ENCODE assay signal across 13 cellular contexts in genomic region chr15:47820047-47820779, GRCh38.
DNase-seq lines count a peak whose midpoint lies in the region; ATAC-seq and TF ChIP-seq lines count a peak whose summit lies in the region.
"Had no signal": no experiment of that assay in that cellular context is flagged by ENCODE, and none has a peak within 500 bp of the region (broad histone marks: within the 10 kb centered on the region; RNA-seq: fewer than 3 reads in every experiment).

No MANE protein-coding gene starts in this region.

- no peaks in the 10 kb centered on the region for H3K36me3 Mint-ChIP-seq in activated T-cell treated with anti-CD3 and anti-CD28 coated beads, Interleukin-2, amount 50 U/mL, for 72 hours (ENCODE audit: insufficient read depth in 2 of 2)
- no peaks in the 10 kb centered on the region for H3K36me3 Mint-ChIP-seq in type B pancreatic cell

- no peak overlapping the region for H3K27ac ChIP-seq in gastroesophageal sphincter

- peak in 1 of 2 donors; percentile 3 for DNase-seq in activated T-cell treated with anti-CD3 and anti-CD28 coated beads, Interleukin-2, amount 50 U/mL, for 72 hours
- no peak for DNase-seq in activated T-cell treated with anti-CD3 and anti-CD28 coated beads, Interleukin-2, amount 50 U/mL, for 1 hour
- DNase-seq in adipocyte (ENCODE audit: low read depth) (peak; percentile 17), type B pancreatic cell (ENCODE audit: extremely low spot score, unreplicated experiment) (no peak), activated gamma-delta T cell treated with Interleukin-2 at 50 U/mL for 16 hours (no peak), MG63 (no peak)
- DNase-seq: activated CD4-positive, alpha-beta T cell treated with anti-CD3 and anti-CD28 coated beads, Interleukin-2, amount 10 ng/mL, durations not matched to agents 24 days and 14 days; activated T-cell treated with anti-CD3 and anti-CD28 coated beads, Interleukin-2, amount 50 U/mL, for 48 hours; MV-4-11 had no signal

- peaks cover 6% of the 10 kb centered on the region for H3K4me1 Mint-ChIP-seq in activated T-cell treated with anti-CD3 and anti-CD28 coated beads, Interleukin-2, amount 50 U/mL, for 72 hours (ENCODE audit: low read depth)
- H3K4me1 Mint-ChIP-seq in type B pancreatic cell (ENCODE audit: unreplicated experiment), result peaks cover 51% of the 10 kb centered on the region
- H3K4me1 Mint-ChIP-seq: activated CD4-positive, alpha-beta T cell treated with anti-CD3 and anti-CD28 coated beads, Interleukin-2, amount 10 ng/mL, durations not matched to agents 24 days and 14 days had no signal

- H3K36me3 ChIP-seq in adipocyte (ENCODE audit: control insufficient read depth, insufficient read depth, low read length, severe bottlenecking) (no peaks in the 10 kb centered on the region), gastroesophageal sphincter (no peaks in the 10 kb centered on the region), MG63 (no peaks in the 10 kb centered on the region)
- H3K36me3 ChIP-seq: heart right ventricle had no signal

- H3K4me1 ChIP-seq in adipocyte (ENCODE audit: control insufficient read depth, insufficient read depth, low read length) (peaks cover 17% of the 10 kb centered on the region), gastroesophageal sphincter (peaks cover 0 to 21% (median 0%) of the 10 kb centered on the region in 3 donors)

- no peak overlapping the region for H3K4me3 Mint-ChIP-seq in activated T-cell treated with anti-CD3 and anti-CD28 coated beads, Interleukin-2, amount 50 U/mL, for 72 hours
- no peak overlapping the region for H3K4me3 Mint-ChIP-seq in type B pancreatic cell
- H3K4me3 Mint-ChIP-seq: activated CD4-positive, alpha-beta T cell treated with anti-CD3 and anti-CD28 coated beads, Interleukin-2, amount 10 ng/mL, durations not matched to agents 24 days and 14 days had no signal

- peak; percentile 39 to 50 for ATAC-seq in activated T-cell treated with anti-CD3 and anti-CD28 coated beads, Interleukin-2, amount 50 U/mL, for 72 hours (replicated peaks in 1 of 2)
- ATAC-seq in gastroesophageal sphincter, result peak; percentile 34
- ATAC-seq in HG02884 (IDR thresholded peaks at IDR 0.05; ENCODE audit: unreplicated experiment), result no peak

- H3K9ac ChIP-seq in adipocyte (ENCODE audit: low read length), result no peak overlapping the region

- no peak for TF ChIP-seq EP300 in gastroesophageal sphincter (IDR thresholded peaks at IDR 0.05)

- H3K9me3 ChIP-seq in adipocyte (ENCODE audit: control insufficient read depth, low read length) (no peaks in the 10 kb centered on the region), gastroesophageal sphincter (no peaks in the 10 kb centered on the region), MG63 (no peaks in the 10 kb centered on the region; the same call in 1 of the 2 replicates)
- H3K9me3 ChIP-seq: heart right ventricle had no signal

- no peak overlapping the region for H3K27ac Mint-ChIP-seq in activated T-cell treated with anti-CD3 and anti-CD28 coated beads, Interleukin-2, amount 50 U/mL, for 72 hours
- H3K27ac Mint-ChIP-seq in type B pancreatic cell, result peak overlapping the region; percentile 16
- H3K27ac Mint-ChIP-seq: activated CD4-positive, alpha-beta T cell treated with anti-CD3 and anti-CD28 coated beads, Interleukin-2, amount 10 ng/mL, durations not matched to agents 24 days and 14 days had no signal

- no peak for TF ChIP-seq CTCF in gastroesophageal sphincter (IDR thresholded peaks at IDR 0.05)
- no peak for TF ChIP-seq CTCF in type B pancreatic cell (conservative IDR thresholded peaks at IDR 0.05)

- H3K9me3 Mint-ChIP-seq in activated T-cell treated with anti-CD3 and anti-CD28 coated beads, Interleukin-2, amount 50 U/mL, for 72 hours, result no peaks in the 10 kb centered on the region
- H3K9me3 Mint-ChIP-seq in type B pancreatic cell, result no peaks in the 10 kb centered on the region
- H3K9me3 Mint-ChIP-seq: activated CD4-positive, alpha-beta T cell treated with anti-CD3 and anti-CD28 coated beads, Interleukin-2, amount 10 ng/mL, durations not matched to agents 24 days and 14 days had no signal

- H3K4me3 ChIP-seq in adipocyte (ENCODE audit: low read length) (peak overlapping the region; percentile 32), gastroesophageal sphincter (no peak overlapping the region), MG63 (no peak overlapping the region)
- H3K4me3 ChIP-seq: lung had no signal

- no peak for TF ChIP-seq POLR2A in gastroesophageal sphincter (IDR thresholded peaks at IDR 0.05)

- 46 to 80% methylated on average over 9 to 10 of the region's 10 CpGs for WGBS in gastroesophageal sphincter (ENCODE audit: low coverage in 1 of 2), 2 donors

- peaks cover 30% of the 10 kb centered on the region for H3K27me3 ChIP-seq in adipocyte (replicated peaks; ENCODE audit: control insufficient read depth, insufficient read depth, low read length)
- H3K27me3 ChIP-seq in gastroesophageal sphincter, result no peaks in the 10 kb centered on the region
- H3K27me3 ChIP-seq in MG63, result no peaks in the 10 kb centered on the region
- H3K27me3 ChIP-seq: heart right ventricle had no signal

- H3K27me3 Mint-ChIP-seq in activated T-cell treated with anti-CD3 and anti-CD28 coated beads, Interleukin-2, amount 50 U/mL, for 72 hours (ENCODE audit: low read depth), result peaks cover 33% of the 10 kb centered on the region
- H3K27me3 Mint-ChIP-seq in type B pancreatic cell, result no peaks in the 10 kb centered on the region
